Comparison of ENCODE assay signal across 19 cellular contexts in genomic region chr11:83933008-83933407, GRCh38.
"Had no signal": no experiment of that assay in that cellular context is flagged by ENCODE, and none has a peak within 500 bp of the region (broad histone marks: within the 10 kb centered on the region; RNA-seq: fewer than 3 reads in every experiment).

No MANE protein-coding gene starts in this region.

- H3K9me3 ChIP-seq: heart left ventricle, prostate gland, right lobe of liver, tibial artery, upper lobe of left lung, uterus had no signal

- H3K27me3 ChIP-seq: dorsolateral prefrontal cortex, heart left ventricle, right lobe of liver, tibial artery, upper lobe of left lung, uterus had no signal

- H3K79me2 ChIP-seq: parathyroid adenoma had no signal

- H3K9ac ChIP-seq: parathyroid adenoma had no signal

- DNase-seq: effector CD8-positive, alpha-beta T cell; foreskin melanocyte; heart left ventricle; hypothalamus; kidney glomerular epithelial cell; mammary epithelial cell; naive thymus-derived CD4-positive, alpha-beta T cell; nephron progenitor cell; retina; right lobe of liver; stimulated activated CD4-positive, alpha-beta T cell treated with anti-CD3 and anti-CD28 coated beads, Interleukin-15, amount 100 ng/mL, for 24 hours; stimulated activated CD4-positive, alpha-beta T cell treated with anti-CD3 and anti-CD28 coated beads, Interleukin-1b, Interleukin-23, amount 100 ng/mL, for 48 hours; stimulated activated CD4-positive, alpha-beta T cell treated with anti-CD3 and anti-CD28 coated beads, Interleukin-4, amount 100 ng/mL, for 24 hours; tibial artery; upper lobe of left lung; uterus had no signal

- H3K4me1 ChIP-seq: heart left ventricle, parathyroid adenoma, prostate gland, right lobe of liver, tibial artery, upper lobe of left lung, uterus had no signal

- H3K36me3 ChIP-seq: heart left ventricle, prostate gland, right lobe of liver, tibial artery, upper lobe of left lung, uterus had no signal

- H2AFZ ChIP-seq: parathyroid adenoma had no signal

- H3K27ac ChIP-seq: heart left ventricle, parathyroid adenoma, prostate gland, right lobe of liver, tibial artery, upper lobe of left lung, uterus had no signal

- H3K4me3 ChIP-seq: dorsolateral prefrontal cortex, heart left ventricle, prostate gland, right lobe of liver, tibial artery, upper lobe of left lung, uterus had no signal
